ENCODE assay signal across 14 cellular contexts in the genomic region with DNA sequence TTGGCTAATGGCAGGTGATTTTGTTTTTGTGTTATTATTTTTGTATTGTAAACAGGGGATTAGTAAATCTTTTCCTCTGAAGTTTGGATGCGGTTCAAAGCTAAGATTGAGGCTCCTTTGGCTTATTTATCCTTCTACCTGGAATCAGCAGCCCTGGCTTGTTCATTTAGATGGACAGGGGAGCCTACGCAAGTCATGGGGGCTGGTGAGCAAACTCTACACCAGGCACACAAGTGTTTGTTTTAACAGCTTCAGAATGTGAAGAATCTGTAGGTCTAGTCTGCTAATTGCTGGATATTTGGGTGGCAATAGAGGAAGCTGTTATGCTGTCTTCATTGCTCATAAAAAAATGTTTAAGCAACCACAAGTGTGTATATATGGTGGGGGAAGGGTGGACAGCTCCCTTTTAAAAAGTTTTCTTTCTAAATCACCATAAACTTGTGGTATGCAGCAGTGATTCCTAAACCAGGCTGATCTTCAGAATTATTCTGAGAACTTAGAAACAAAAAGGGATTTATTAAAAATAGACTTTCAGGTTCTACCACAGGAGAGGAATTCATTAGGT. TPM values are rescaled to one million over a fixed set of nuclear protein-coding genes. Genes with fewer than 3 reads are reported as not detected.
DNase-seq lines count a peak whose midpoint lies in the region; ATAC-seq and TF ChIP-seq lines count a peak whose summit lies in the region.
"Had no signal": no experiment of that assay in that cellular context is flagged by ENCODE, and none has a peak within 500 bp of the region (broad histone marks: within the 10 kb centered on the region; RNA-seq: fewer than 3 reads in every experiment).

No MANE protein-coding gene starts in this region.

- no peak for TF ChIP-seq CTCF in astrocyte of the spinal cord (IDR thresholded peaks at IDR 0.05; ENCODE audit: low read depth, low read length)

- ATAC-seq in left colon = peak; percentile 30
- ATAC-seq in HG03460 (IDR thresholded peaks at IDR 0.05; ENCODE audit: unreplicated experiment) = no peak
- ATAC-seq: K562 had no signal

- H3K36me3 ChIP-seq in ACC112 (ENCODE audit: insufficient read depth, low read length) = no peaks in the 10 kb centered on the region; the same call in 1 of the 2 replicates
- H3K36me3 ChIP-seq: thoracic aorta had no signal

- H3K79me2 ChIP-seq in ACC112 (ENCODE audit: control insufficient read depth, insufficient read depth, low read length, unreplicated experiment) = peaks cover 82% of the 10 kb centered on the region

- H3K4me1 ChIP-seq in ACC112 (ENCODE audit: control insufficient read depth, insufficient read depth, low read length, unreplicated experiment) = peaks cover 65% of the 10 kb centered on the region

- H3K27ac ChIP-seq in ACC112 (ENCODE audit: low read depth, low read length) = peak overlapping the region; percentile 11; the same call in 1 of the 2 replicates
- H3K27ac ChIP-seq: thoracic aorta had no signal

- DNase-seq in HT1080 (ENCODE audit: low read depth) (peak; percentile 15), astrocyte of the spinal cord (ENCODE audit: low read depth, low spot score) (peak; percentile 34), left colon (no peak), posterior cingulate gyrus (no peak), DMS 273 treated with DMSO at 0.1 percent for 48 hours (lab: John Stamatoyannopoulos, UW) (no peak), dedifferentiated amniotic fluid mesenchymal stem cell (ENCODE audit: extremely low spot score) (no peak)
- DNase-seq: activated CD4-positive, alpha-beta T cell treated with anti-CD3 and anti-CD28 coated beads, Interleukin-2, amount 50 U/mL, for 1 hour; DMS79; NCI-H524 treated with DMSO at 0.1 percent for 48 hours; RPMI8226 had no signal

- intact Hi-C loops in left colon (cut with DNase I, micrococcal nuclease) = no loop called here
- intact Hi-C loops in posterior cingulate gyrus (cut with DNase I) = no loop called here

- in situ Hi-C loops in astrocyte of the spinal cord (cut with HindIII; ENCODE audit: low sequenced_read_pairs) = no loop called here

- H3K27me3 ChIP-seq in ACC112 (ENCODE audit: insufficient read depth, low read length) = no peaks in the 10 kb centered on the region

- H3K4me3 ChIP-seq in ACC112 (ENCODE audit: low read depth, low read length) (no peak overlapping the region), astrocyte of the spinal cord (ENCODE audit: low read depth, low read length) (no peak overlapping the region)
- H3K4me3 ChIP-seq: K562, thoracic aorta had no signal

- H2AFZ ChIP-seq in ACC112 (ENCODE audit: low read length, unreplicated experiment) = no peak overlapping the region

RNA-seq across cellular contexts. Expression of gene ZNF462, which starts 20.7 kb away (rescaled TPM):
- 11.6 and 11.9 TPM in 2 replicates for total RNA-seq in HT1080 (2014; rRNA removed; shearing (Covaris generic))
- polyA plus RNA-seq in HT1080 (2015; cell fraction: cytosol; rRNA removed) = 4.1 and 4.7 TPM in 2 replicates
- 11.1 and 11.9 TPM in 2 replicates for polyA plus RNA-seq in HT1080 (2015; cell fraction: nucleus; rRNA removed)
- 10 to 100 TPM; 33.4 to 41.6 TPM for total RNA-seq in left colon
- polyA plus RNA-seq: K562 had no signal

Comparison
In these comparisons a context has a peak if more than half of its experiments do, and no peak if none do; other contexts are left out.
1. DNase-seq: peak in HT1080 (single experiment) and astrocyte of the spinal cord (single experiment); none in left colon (0 of 2), posterior cingulate gyrus (0 of 10), DMS 273 treated with DMSO at 0.1 percent for 48 hours (single experiment) and dedifferentiated amniotic fluid mesenchymal stem cell (single experiment).